In the genomic region with DNA sequence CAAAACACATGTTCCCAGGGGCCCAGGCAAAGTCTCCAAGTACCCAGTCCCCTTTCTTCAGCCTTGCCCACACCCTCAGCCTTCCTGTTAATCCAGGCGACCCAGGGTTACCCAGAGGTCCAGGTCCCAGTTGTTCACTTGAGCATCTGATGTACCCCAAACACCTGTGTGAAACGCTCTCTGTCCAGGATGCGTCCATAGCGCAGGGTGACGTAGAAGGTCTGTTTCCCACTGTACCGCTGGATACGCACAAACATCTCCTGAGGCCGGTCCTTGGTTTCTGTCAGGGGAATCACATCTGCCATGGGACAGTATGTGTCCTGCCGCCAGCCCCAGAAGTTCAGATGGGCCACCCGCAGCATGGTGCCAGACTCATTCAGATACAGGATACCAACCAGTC, we compare ENCODE assay signal across 1 cellular context.
TF ChIP-seq lines count a peak whose summit lies in the region.

No MANE protein-coding gene starts in this region.

TF ChIP-seq in GM23338, 12 proteins besides CTCF, POLR2A, EP300 and RAD21 (continued from another document):
- TF ChIP-seq, protein P1, sequence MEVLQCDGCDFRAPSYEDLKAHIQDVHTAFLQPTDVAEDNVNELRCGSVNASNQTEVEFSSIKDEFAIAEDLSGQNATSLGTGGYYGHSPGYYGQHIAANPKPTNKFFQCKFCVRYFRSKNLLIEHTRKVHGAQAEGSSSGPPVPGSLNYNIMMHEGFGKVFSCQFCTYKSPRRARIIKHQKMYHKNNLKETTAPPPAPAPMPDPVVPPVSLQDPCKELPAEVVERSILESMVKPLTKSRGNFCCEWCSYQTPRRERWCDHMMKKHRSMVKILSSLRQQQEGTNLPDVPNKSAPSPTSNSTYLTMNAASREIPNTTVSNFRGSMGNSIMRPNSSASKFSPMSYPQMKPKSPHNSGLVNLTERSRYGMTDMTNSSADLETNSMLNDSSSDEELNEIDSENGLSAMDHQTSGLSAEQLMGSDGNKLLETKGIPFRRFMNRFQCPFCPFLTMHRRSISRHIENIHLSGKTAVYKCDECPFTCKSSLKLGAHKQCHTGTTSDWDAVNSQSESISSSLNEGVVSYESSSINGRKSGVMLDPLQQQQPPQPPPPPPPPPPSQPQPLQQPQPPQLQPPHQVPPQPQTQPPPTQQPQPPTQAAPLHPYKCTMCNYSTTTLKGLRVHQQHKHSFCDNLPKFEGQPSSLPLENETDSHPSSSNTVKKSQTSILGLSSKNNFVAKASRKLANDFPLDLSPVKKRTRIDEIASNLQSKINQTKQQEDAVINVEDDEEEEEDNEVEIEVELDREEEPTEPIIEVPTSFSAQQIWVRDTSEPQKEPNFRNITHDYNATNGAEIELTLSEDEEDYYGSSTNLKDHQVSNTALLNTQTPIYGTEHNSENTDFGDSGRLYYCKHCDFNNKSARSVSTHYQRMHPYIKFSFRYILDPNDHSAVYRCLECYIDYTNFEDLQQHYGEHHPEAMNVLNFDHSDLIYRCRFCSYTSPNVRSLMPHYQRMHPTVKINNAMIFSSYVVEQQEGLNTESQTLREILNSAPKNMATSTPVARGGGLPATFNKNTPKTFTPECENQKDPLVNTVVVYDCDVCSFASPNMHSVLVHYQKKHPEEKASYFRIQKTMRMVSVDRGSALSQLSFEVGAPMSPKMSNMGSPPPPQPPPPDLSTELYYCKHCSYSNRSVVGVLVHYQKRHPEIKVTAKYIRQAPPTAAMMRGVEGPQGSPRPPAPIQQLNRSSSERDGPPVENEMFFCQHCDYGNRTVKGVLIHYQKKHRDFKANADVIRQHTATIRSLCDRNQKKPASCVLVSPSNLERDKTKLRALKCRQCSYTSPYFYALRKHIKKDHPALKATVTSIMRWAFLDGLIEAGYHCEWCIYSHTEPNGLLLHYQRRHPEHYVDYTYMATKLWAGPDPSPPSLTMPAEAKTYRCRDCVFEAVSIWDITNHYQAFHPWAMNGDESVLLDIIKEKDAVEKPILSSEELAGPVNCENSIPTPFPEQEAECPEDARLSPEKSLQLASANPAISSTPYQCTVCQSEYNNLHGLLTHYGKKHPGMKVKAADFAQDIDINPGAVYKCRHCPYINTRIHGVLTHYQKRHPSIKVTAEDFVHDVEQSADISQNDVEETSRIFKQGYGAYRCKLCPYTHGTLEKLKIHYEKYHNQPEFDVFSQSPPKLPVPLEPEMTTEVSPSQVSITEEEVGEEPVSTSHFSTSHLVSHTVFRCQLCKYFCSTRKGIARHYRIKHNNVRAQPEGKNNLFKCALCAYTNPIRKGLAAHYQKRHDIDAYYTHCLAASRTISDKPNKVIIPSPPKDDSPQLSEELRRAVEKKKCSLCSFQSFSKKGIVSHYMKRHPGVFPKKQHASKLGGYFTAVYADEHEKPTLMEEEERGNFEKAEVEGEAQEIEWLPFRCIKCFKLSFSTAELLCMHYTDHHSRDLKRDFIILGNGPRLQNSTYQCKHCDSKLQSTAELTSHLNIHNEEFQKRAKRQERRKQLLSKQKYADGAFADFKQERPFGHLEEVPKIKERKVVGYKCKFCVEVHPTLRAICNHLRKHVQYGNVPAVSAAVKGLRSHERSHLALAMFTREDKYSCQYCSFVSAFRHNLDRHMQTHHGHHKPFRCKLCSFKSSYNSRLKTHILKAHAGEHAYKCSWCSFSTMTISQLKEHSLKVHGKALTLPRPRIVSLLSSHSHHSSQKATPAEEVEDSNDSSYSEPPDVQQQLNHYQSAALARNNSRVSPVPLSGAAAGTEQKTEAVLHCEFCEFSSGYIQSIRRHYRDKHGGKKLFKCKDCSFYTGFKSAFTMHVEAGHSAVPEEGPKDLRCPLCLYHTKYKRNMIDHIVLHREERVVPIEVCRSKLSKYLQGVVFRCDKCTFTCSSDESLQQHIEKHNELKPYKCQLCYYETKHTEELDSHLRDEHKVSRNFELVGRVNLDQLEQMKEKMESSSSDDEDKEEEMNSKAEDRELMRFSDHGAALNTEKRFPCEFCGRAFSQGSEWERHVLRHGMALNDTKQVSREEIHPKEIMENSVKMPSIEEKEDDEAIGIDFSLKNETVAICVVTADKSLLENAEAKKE (CRISPR knock-in tag; IDR thresholded peaks at IDR 0.05) = no peak
- no peak for TF ChIP-seq EZH2 (IDR thresholded peaks at IDR 0.05; ENCODE audit: low read depth, unreplicated experiment)
- no peak for TF ChIP-seq CREB1 (CRISPR knock-in tag; IDR thresholded peaks at IDR 0.05; ENCODE audit: low read depth)
- TF ChIP-seq, protein P2, sequence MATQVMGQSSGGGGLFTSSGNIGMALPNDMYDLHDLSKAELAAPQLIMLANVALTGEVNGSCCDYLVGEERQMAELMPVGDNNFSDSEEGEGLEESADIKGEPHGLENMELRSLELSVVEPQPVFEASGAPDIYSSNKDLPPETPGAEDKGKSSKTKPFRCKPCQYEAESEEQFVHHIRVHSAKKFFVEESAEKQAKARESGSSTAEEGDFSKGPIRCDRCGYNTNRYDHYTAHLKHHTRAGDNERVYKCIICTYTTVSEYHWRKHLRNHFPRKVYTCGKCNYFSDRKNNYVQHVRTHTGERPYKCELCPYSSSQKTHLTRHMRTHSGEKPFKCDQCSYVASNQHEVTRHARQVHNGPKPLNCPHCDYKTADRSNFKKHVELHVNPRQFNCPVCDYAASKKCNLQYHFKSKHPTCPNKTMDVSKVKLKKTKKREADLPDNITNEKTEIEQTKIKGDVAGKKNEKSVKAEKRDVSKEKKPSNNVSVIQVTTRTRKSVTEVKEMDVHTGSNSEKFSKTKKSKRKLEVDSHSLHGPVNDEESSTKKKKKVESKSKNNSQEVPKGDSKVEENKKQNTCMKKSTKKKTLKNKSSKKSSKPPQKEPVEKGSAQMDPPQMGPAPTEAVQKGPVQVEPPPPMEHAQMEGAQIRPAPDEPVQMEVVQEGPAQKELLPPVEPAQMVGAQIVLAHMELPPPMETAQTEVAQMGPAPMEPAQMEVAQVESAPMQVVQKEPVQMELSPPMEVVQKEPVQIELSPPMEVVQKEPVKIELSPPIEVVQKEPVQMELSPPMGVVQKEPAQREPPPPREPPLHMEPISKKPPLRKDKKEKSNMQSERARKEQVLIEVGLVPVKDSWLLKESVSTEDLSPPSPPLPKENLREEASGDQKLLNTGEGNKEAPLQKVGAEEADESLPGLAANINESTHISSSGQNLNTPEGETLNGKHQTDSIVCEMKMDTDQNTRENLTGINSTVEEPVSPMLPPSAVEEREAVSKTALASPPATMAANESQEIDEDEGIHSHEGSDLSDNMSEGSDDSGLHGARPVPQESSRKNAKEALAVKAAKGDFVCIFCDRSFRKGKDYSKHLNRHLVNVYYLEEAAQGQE (IDR thresholded peaks at IDR 0.05; ENCODE audit: unreplicated experiment) = no peak
- TF ChIP-seq POLR2AphosphoS5 (IDR thresholded peaks at IDR 0.05; ENCODE audit: low read depth) = no peak
- TF ChIP-seq, protein P3, sequence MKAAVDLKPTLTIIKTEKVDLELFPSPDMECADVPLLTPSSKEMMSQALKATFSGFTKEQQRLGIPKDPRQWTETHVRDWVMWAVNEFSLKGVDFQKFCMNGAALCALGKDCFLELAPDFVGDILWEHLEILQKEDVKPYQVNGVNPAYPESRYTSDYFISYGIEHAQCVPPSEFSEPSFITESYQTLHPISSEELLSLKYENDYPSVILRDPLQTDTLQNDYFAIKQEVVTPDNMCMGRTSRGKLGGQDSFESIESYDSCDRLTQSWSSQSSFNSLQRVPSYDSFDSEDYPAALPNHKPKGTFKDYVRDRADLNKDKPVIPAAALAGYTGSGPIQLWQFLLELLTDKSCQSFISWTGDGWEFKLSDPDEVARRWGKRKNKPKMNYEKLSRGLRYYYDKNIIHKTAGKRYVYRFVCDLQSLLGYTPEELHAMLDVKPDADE (IDR thresholded peaks at IDR 0.05) = no peak
